Comparison of ENCODE assay signal across 8 cellular contexts in the genomic region with DNA sequence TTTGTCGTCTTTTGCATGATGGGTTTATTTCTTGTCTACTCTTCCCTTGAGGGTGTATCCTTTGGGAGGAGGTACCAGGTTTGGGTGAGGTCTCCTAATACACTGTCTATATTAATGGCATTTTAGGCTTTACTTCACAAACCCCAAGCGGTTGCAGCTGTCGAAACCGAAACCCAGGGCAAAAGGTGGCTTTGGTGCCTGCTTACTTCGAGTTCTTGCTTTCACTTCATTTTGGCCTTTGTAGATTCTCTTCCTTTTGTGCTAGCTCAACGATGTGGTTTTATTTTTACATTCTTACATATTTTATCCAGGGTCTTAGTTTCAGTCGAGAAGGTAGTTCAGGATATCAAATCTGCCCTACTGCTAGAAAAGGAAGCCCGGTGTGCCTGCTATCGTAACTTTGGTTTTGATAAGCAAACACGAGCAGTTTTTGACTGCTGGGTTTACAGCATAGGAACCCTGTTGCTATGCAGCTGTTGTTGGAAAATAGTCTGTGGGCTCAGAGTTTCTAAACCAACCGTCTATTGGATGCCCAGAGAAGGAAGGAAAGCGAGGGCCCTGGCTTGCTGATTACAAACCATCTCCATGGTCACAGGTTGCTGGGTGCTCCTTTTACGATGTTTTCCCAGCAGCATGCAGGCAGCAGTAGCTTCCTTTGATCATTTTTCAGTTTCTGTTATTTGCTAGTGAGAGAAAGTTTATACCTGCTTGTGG. TPM values are rescaled to one million over a fixed set of nuclear protein-coding genes. Genes with fewer than 3 reads are reported as not detected.
DNase-seq lines count a peak whose midpoint lies in the region; ATAC-seq and TF ChIP-seq lines count a peak whose summit lies in the region.

No MANE protein-coding gene starts in this region.

- no peaks in the 10 kb centered on the region; the same call in 1 of the 2 replicates for H3K4me1 ChIP-seq in Panc1 (ENCODE audit: control insufficient read depth, insufficient read depth, low read length)
- no peaks in the 10 kb centered on the region for H3K4me1 ChIP-seq in left ventricle myocardium inferior

- in situ Hi-C loops in Panc1 (cut with HindIII; ENCODE audit: low pct_unique_long_range_greater_than_20kb, low sequenced_read_pairs), result no loop called here

- no peaks in the 10 kb centered on the region for H3K9me3 ChIP-seq in Panc1 (ENCODE audit: control insufficient read depth, insufficient read depth, low read depth, low read length)
- H3K9me3 ChIP-seq in left ventricle myocardium inferior (replicated peaks), result no peaks in the 10 kb centered on the region

- H3K27me3 ChIP-seq in Panc1 (ENCODE audit: control insufficient read depth, insufficient read depth, low read length), result no peaks in the 10 kb centered on the region
- no peaks in the 10 kb centered on the region for H3K27me3 ChIP-seq in left ventricle myocardium inferior (ENCODE audit: low read depth)

- H3K27ac ChIP-seq in Panc1 (ENCODE audit: low read length) (no peak overlapping the region), left ventricle myocardium inferior (replicated peaks) (peak overlapping the region; percentile 33)

- CTCF ChIA-PET in Panc1 (lab: Charles Lee), result no interaction called here

- H3K4me3 ChIP-seq in AG09309 (ENCODE audit: control insufficient read depth, low read depth, low read length) (peak overlapping the region; percentile 15), Panc1 (ENCODE audit: low read depth in 2 of 2, low read length in 2 of 2) (peak overlapping the region; percentile 27 to 57; a peak in 3 of 4 replicates), left ventricle myocardium inferior (peak overlapping the region; percentile 47)

- ATAC-seq in HG03354 (IDR thresholded peaks at IDR 0.05; ENCODE audit: poor library complexity, severe bottlenecking, unreplicated experiment), result peak; percentile 94
- ATAC-seq in Panc1, result peak; percentile 38; the same call in 1 of the 2 replicates

- TF ChIP-seq CTCF in AG09309 (IDR thresholded peaks at IDR 0.05; ENCODE audit: control insufficient read depth, insufficient read depth, low read depth, low read length, missing control alignments) (no peak), Panc1 (IDR thresholded peaks at IDR 0.05) (no peak), left ventricle myocardium inferior (IDR thresholded peaks at IDR 0.05; ENCODE audit: borderline replicate concordance) (no peak)

- POLR2A ChIA-PET in Panc1 (lab: Charles Lee), result interaction anchor here (0.6 kb wide), 1 partner anchor 13 kb away, joined by 3 read pairs; no protein-coding TSS in a partner anchor

- BruUV-seq in Panc1 (replicated peaks; lab: Mats Ljungman, UMichigan), result no TSS peak

- intact Hi-C loops in Panc1 (cut with micrococcal nuclease; ENCODE audit: unreplicated experiment), result no loop called here
- intact Hi-C loops in left ventricle myocardium inferior (cut with micrococcal nuclease), result no loop called here

- DNase-seq in AG09309 (ENCODE audit: low read depth) (peak; percentile 55), GM19240 (ENCODE audit: insufficient read length, low spot score) (peak; percentile 64), Panc1 (ENCODE audit: low read depth, low spot score) (no peak), left ventricle myocardium inferior (no peak), NCI-H446 (lab: John Stamatoyannopoulos, UW) (no peak)
- peak; percentile 59 for DNase-seq in activated effector memory CD4-positive, alpha-beta T cell treated with Interleukin-2 at 50 U/mL for 16 hours
- peak; percentile 27 to 43 for DNase-seq in stimulated activated CD4-positive, alpha-beta T cell treated with anti-CD3 and anti-CD28 coated beads, Interleukin-15, amount 100 ng/mL, for 48 hours (ENCODE audit: low read depth in 2 of 2)

- no peaks in the 10 kb centered on the region; the same call in 1 of the 2 replicates for H3K36me3 ChIP-seq in Panc1 (ENCODE audit: control insufficient read depth, insufficient read depth, low read length)
- no peaks in the 10 kb centered on the region for H3K36me3 ChIP-seq in left ventricle myocardium inferior

RNA-seq across cellular contexts. Expression of a gene that starts 9.8 kb away (rescaled TPM):
- total RNA-seq in Panc1 (2021; ENCODE audit: unreplicated experiment) (not detected), left ventricle myocardium inferior (5.3 TPM)
- polyA plus RNA-seq in Panc1 (2012; ENCODE audit: insufficient read length), result not detected

Comparison
In these comparisons a context has a peak if more than half of its experiments do, and no peak if none do; other contexts are left out.
1. DNase-seq: peak in AG09309 (single experiment), GM19240 (single experiment), activated effector memory CD4-positive, alpha-beta T cell treated with Interleukin-2 at 50 U/mL for 16 hours (single experiment) and stimulated activated CD4-positive, alpha-beta T cell treated with anti-CD3 and anti-CD28 coated beads, Interleukin-15, amount 100 ng/mL, for 48 hours (2 of 2); none in Panc1 (single experiment), left ventricle myocardium inferior (single experiment) and NCI-H446 (0 of 2).
2. Peak in every context shown above with its lines, with median percentiles within 50 percentile points of each other: H3K4me3 ChIP-seq.